ENCODE assay signal across 13 cellular contexts in genomic region chr7:50962281-50962883, GRCh38.
DNase-seq lines count a peak whose midpoint lies in the region; ATAC-seq, FAIRE-seq and TF ChIP-seq lines count a peak whose summit lies in the region.
"Had no signal": no experiment of that assay in that cellular context is flagged by ENCODE, and none has a peak within 500 bp of the region (broad histone marks: within the 10 kb centered on the region; RNA-seq: fewer than 3 reads in every experiment).

No MANE protein-coding gene starts in this region.

- no peak overlapping the region for H3K27ac ChIP-seq in SK-N-SH (ENCODE audit: low read depth in 2 of 2, low read length in 1 of 2)
- no peak overlapping the region for H3K27ac ChIP-seq in astrocyte (ENCODE audit: low read depth, low read length)
- H3K27ac ChIP-seq: skin epidermis, tibial nerve had no signal

- 13% methylated on average over 10 of the region's 10 CpGs for WGBS in SK-N-SH (ENCODE audit: low lambda C conversion rate)

- peaks cover 9% of the 10 kb centered on the region for H3K9me3 Mint-ChIP-seq in astrocyte (ENCODE audit: unreplicated experiment)

- no peak for ATAC-seq in SK-N-SH treated with all-trans-retinoic acid at 6 μM for 48 hours
- peak; percentile 21 for ATAC-seq in HG03196 (IDR thresholded peaks at IDR 0.05; ENCODE audit: unreplicated experiment)
- no peak for ATAC-seq in HG03025 (IDR thresholded peaks at IDR 0.05; ENCODE audit: low FRiP score, unreplicated experiment)
- ATAC-seq: T-cell had no signal

- peaks cover 11% of the 10 kb centered on the region for H3K27me3 Mint-ChIP-seq in astrocyte (ENCODE audit: low read depth, unreplicated experiment)

- POLR2A ChIA-PET in SK-N-SH (lab: Yijun Ruan, JAX), result no interaction called here

- H3K9ac ChIP-seq in SK-N-SH (no peak overlapping the region), astrocyte (ENCODE audit: low read length) (no peak overlapping the region)

- peaks cover 8% of the 10 kb centered on the region for H3K4me1 Mint-ChIP-seq in astrocyte (ENCODE audit: low read depth, unreplicated experiment)
- H3K4me1 Mint-ChIP-seq: T-cell had no signal

- H3K4me3 ChIP-seq in SK-N-SH (ENCODE audit: low read depth in 2 of 2, low read length in 1 of 2), result no peak overlapping the region
- no peak overlapping the region for H3K4me3 ChIP-seq in astrocyte (ENCODE audit: insufficient read depth, low read depth, low read length)
- H3K4me3 ChIP-seq: skin epidermis, tibial nerve had no signal

- H3K79me2 ChIP-seq in SK-N-SH (ENCODE audit: insufficient read depth) (no peaks in the 10 kb centered on the region), astrocyte (ENCODE audit: insufficient read depth, low read length) (no peaks in the 10 kb centered on the region)

- H3K27me3 ChIP-seq in SK-N-SH (ENCODE audit: insufficient read depth) (peaks cover 12% of the 10 kb centered on the region; the same call in 1 of the 2 replicates), astrocyte (ENCODE audit: insufficient read depth, low read length) (no peaks in the 10 kb centered on the region)
- H3K27me3 ChIP-seq: tibial nerve had no signal

- DNase-seq in SK-N-SH (no peak), astrocyte (ENCODE audit: low read depth) (no peak), urothelium cell line (ENCODE audit: low spot score) (peak; percentile 66)
- DNase-seq in activated CD4-positive, alpha-beta T cell treated with anti-CD3 and anti-CD28 coated beads for 48 hours, result no peak
- DNase-seq in stimulated activated CD4-positive, alpha-beta T cell treated with anti-CD3 and anti-CD28 coated beads, Interleukin-4, amount 100 ng/mL, for 4 hours, result no peak
- DNase-seq: activated CD4-positive, alpha-beta T cell treated with anti-CD3 and anti-CD28 coated beads, Interleukin-2, amount 50 U/mL, for 1 hour; occipital lobe; T-cell had no signal

- TF ChIP-seq RAD21 in SK-N-SH (IDR thresholded peaks at IDR 0.05; ENCODE audit: low read length), result no peak

- no peaks in the 10 kb centered on the region for H4K20me1 ChIP-seq in SK-N-SH (ENCODE audit: insufficient read depth)
- H4K20me1 ChIP-seq in astrocyte (ENCODE audit: insufficient read depth, low read length), result no peaks in the 10 kb centered on the region

- CTCF ChIA-PET in SK-N-SH (lab: Yijun Ruan, JAX), result no interaction called here

- H3K36me3 ChIP-seq in SK-N-SH (replicated peaks in 1 of 2; ENCODE audit: control insufficient read depth in 1 of 2, insufficient read depth in 2 of 2, low read length in 1 of 2) (no peaks in the 10 kb centered on the region), astrocyte (ENCODE audit: insufficient read depth, low read length) (no peaks in the 10 kb centered on the region)
- H3K36me3 ChIP-seq: tibial nerve had no signal

- no peaks in the 10 kb centered on the region for H3K9me2 ChIP-seq in SK-N-SH

- H2AFZ ChIP-seq in SK-N-SH (ENCODE audit: low read depth) (no peak overlapping the region), astrocyte (ENCODE audit: low read depth, low read length) (peak overlapping the region; percentile 41)

- no peak overlapping the region for H3K4me3 Mint-ChIP-seq in astrocyte (ENCODE audit: unreplicated experiment)
- H3K4me3 Mint-ChIP-seq: T-cell had no signal

- H3K9me3 ChIP-seq in SK-N-SH (no peaks in the 10 kb centered on the region), astrocyte (ENCODE audit: insufficient read depth, low read depth, low read length) (no peaks in the 10 kb centered on the region)
- H3K9me3 ChIP-seq: tibial nerve had no signal

- 0 out of 4 replicates have a peak, but pooled peaks cover 0 to 5% of the 10 kb centered on the region in 2 experiments for H3K4me1 ChIP-seq in SK-N-SH (ENCODE audit: control insufficient read depth in 1 of 2, insufficient read depth in 2 of 2, low read depth in 1 of 2, low read length in 1 of 2)
- peaks cover 15% of the 10 kb centered on the region for H3K4me1 ChIP-seq in astrocyte (ENCODE audit: insufficient read depth, low read length)

- H3K4me2 ChIP-seq in SK-N-SH, result peak overlapping the region; percentile 4
- H3K4me2 ChIP-seq in astrocyte (ENCODE audit: low read length), result peak overlapping the region; percentile 56

- no peak for TF ChIP-seq EP300 in SK-N-SH (IDR thresholded peaks at IDR 0.05; ENCODE audit: borderline replicate concordance in 1 of 2, low read depth in 1 of 2, low read length in 1 of 2)

- TF ChIP-seq CTCF in SK-N-SH (IDR thresholded peaks at IDR 0.05) (no peak), astrocyte (IDR thresholded peaks at IDR 0.05; ENCODE audit: insufficient read depth, low read depth, low read length) (no peak)

- FAIRE-seq in astrocyte (lab: Jason Lieb, UNC) (no peak), urothelium cell line (lab: Jason Lieb, UNC) (no peak)

- H3K36me3 Mint-ChIP-seq in astrocyte (ENCODE audit: low read depth, unreplicated experiment), result peaks cover 2% of the 10 kb centered on the region
- H3K36me3 Mint-ChIP-seq: T-cell had no signal

- peaks cover 6% of the 10 kb centered on the region for H3F3A ChIP-seq in SK-N-SH (replicated peaks; ENCODE audit: insufficient read depth)

- H3K27ac Mint-ChIP-seq in astrocyte (ENCODE audit: unreplicated experiment), result no peak overlapping the region
- H3K27ac Mint-ChIP-seq: T-cell had no signal

TF ChIP-seq in SK-N-SH, 30 proteins besides CTCF, POLR2A, EP300 and RAD21:
- TF ChIP-seq GATA2 (CRISPR knock-in tag; IDR thresholded peaks at IDR 0.05) (no peak), MEF2A (IDR thresholded peaks at IDR 0.05; ENCODE audit: borderline replicate concordance, low read depth) (no peak), SIN3A (IDR thresholded peaks at IDR 0.05; ENCODE audit: borderline replicate concordance, low read depth, low read length) (no peak)

TF ChIP-seq in SK-N-SH treated with all-trans-retinoic acid at 6 μM for 48 hours, 23 proteins besides CTCF, POLR2A, EP300 and RAD21 (continues in another document):
- TF ChIP-seq TOX (CRISPR knock-in tag; IDR thresholded peaks at IDR 0.05; ENCODE audit: borderline replicate concordance) (no peak), ZNF565 (CRISPR knock-in tag; conservative IDR thresholded peaks at IDR 0.05; ENCODE audit: low read depth) (no peak), PATZ1 (CRISPR knock-in tag; IDR thresholded peaks at IDR 0.05; ENCODE audit: borderline replicate concordance) (no peak), ZFP3 (CRISPR knock-in tag; IDR thresholded peaks at IDR 0.05) (no peak), TCF4 (CRISPR knock-in tag; IDR thresholded peaks at IDR 0.05; ENCODE audit: borderline replicate concordance) (no peak), TSHZ2 (CRISPR knock-in tag; IDR thresholded peaks at IDR 0.05) (no peak)
- TF ChIP-seq, protein P1, sequence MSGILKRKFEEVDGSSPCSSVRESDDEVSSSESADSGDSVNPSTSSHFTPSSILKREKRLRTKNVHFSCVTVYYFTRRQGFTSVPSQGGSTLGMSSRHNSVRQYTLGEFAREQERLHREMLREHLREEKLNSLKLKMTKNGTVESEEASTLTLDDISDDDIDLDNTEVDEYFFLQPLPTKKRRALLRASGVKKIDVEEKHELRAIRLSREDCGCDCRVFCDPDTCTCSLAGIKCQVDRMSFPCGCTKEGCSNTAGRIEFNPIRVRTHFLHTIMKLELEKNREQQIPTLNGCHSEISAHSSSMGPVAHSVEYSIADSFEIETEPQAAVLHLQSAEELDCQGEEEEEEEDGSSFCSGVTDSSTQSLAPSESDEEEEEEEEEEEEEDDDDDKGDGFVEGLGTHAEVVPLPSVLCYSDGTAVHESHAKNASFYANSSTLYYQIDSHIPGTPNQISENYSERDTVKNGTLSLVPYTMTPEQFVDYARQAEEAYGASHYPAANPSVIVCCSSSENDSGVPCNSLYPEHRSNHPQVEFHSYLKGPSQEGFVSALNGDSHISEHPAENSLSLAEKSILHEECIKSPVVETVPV (CRISPR knock-in tag; IDR thresholded peaks at IDR 0.05), result no peak
